ENCODE assay signal across 29 cellular contexts in the genomic region with DNA sequence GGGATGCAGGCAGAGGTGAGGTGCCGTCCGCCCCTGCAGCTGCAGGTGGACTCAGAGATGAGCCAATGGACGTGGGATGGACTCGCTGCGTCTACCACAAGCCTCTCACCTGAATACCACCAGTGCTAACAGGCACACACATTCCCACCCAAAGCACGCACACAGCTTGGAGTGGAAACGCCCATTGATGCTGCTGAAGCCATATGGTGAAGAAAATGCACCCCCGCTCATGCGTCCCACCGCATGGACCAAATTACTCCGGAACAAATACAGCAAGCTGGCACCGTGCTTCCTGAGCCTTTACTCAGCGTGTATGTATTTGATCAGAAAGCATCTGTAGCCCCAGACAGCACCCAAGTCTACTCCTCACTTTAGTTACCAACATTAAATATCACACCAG. TPM values are rescaled to one million over a fixed set of nuclear protein-coding genes. Genes with fewer than 3 reads are reported as not detected.
"Had no signal": no experiment of that assay in that cellular context is flagged by ENCODE, and none has a peak within 500 bp of the region (broad histone marks: within the 10 kb centered on the region; RNA-seq: fewer than 3 reads in every experiment).

No MANE protein-coding gene starts in this region.

- H3K4me1 ChIP-seq: esophagus squamous epithelium, left lung, psoas muscle, sigmoid colon had no signal

- H3K4me1 Mint-ChIP-seq: naive B cell, neural crest cell had no signal

- H3K9me3 ChIP-seq: ovary, psoas muscle, thoracic aorta had no signal

- H3K4me3 Mint-ChIP-seq: naive B cell; natural killer cell treated with Interleukin-12 subunit alpha and Interleukin-12 subunit beta and Interleukin-15 and Interleukin-18, amount 100 ng/mL, for 72 hours; neural crest cell; stimulated activated effector memory CD8-positive, alpha-beta T cell treated with anti-CD3 and anti-CD28 coated beads, Interleukin-12 subunit alpha, Interleukin-12 subunit beta, amount 100 ng/mL, for 72 hours had no signal

- H3K9me3 Mint-ChIP-seq: neural crest cell had no signal

- H3K36me3 ChIP-seq: esophagus squamous epithelium, heart right ventricle, left lung, ovary, sigmoid colon, thoracic aorta, tibial nerve, upper lobe of left lung, uterus had no signal

- H3K4me3 ChIP-seq: coronary artery, esophagus squamous epithelium, heart right ventricle, left lung, mucosa of descending colon, ovary, psoas muscle, sigmoid colon, thoracic aorta, tibial nerve, upper lobe of left lung, uterus had no signal

- FAIRE-seq: endothelial cell of umbilical vein, islet of Langerhans had no signal

- H3K27ac ChIP-seq: coronary artery, esophagus squamous epithelium, heart right ventricle, left lung, ovary, psoas muscle, sigmoid colon, tibial nerve, upper lobe of left lung had no signal

- H3K27ac Mint-ChIP-seq: naive B cell; natural killer cell treated with Interleukin-12 subunit alpha and Interleukin-12 subunit beta and Interleukin-15 and Interleukin-18, amount 100 ng/mL, for 72 hours; stimulated activated effector memory CD8-positive, alpha-beta T cell treated with anti-CD3 and anti-CD28 coated beads, Interleukin-12 subunit alpha, Interleukin-12 subunit beta, amount 100 ng/mL, for 72 hours had no signal

- H3K27me3 ChIP-seq: esophagus squamous epithelium, ovary, sigmoid colon, tibial nerve, upper lobe of left lung, uterus had no signal

- DNase-seq: dermis blood vessel endothelial cell; effector memory CD4-positive, alpha-beta T cell; esophagus squamous epithelium; foreskin melanocyte; glutamatergic neuron; heart right ventricle; left cardiac atrium; left lung; mammary epithelial cell; mucosa of descending colon; naive B cell; ovary; psoas muscle; right cardiac atrium; sigmoid colon; stimulated activated CD4-positive, alpha-beta T cell treated with anti-CD3 and anti-CD28 coated beads, Interleukin-2, amount 100 ng/mL, for 24 hours; stimulated activated CD4-positive, alpha-beta T cell treated with anti-CD3 and anti-CD28 coated beads, Interleukin-4, amount 100 ng/mL, for 24 hours; stimulated activated naive CD4-positive, alpha-beta T cell treated with Interleukin-2 at 50 U/mL for 16 hours; substantia nigra; uterus had no signal

- H3K36me3 Mint-ChIP-seq: naive B cell; natural killer cell treated with Interleukin-12 subunit alpha and Interleukin-12 subunit beta and Interleukin-15 and Interleukin-18, amount 100 ng/mL, for 72 hours; stimulated activated effector memory CD8-positive, alpha-beta T cell treated with anti-CD3 and anti-CD28 coated beads, Interleukin-12 subunit alpha, Interleukin-12 subunit beta, amount 100 ng/mL, for 72 hours had no signal

RNA-seq across cellular contexts. Expression of a gene that starts 58.4 kb away (rescaled TPM):
- total RNA-seq: endothelial cell of umbilical vein; esophagus squamous epithelium; natural killer cell treated with Interleukin-12 subunit alpha and Interleukin-12 subunit beta and Interleukin-15 and Interleukin-18, amount 100 ng/mL, for 72 hours; psoas muscle had no signal
- polyA plus RNA-seq: endothelial cell of umbilical vein had no signal
